15 cellular contexts compared by ENCODE assay signal in genomic region chr20:36663026-36663425, GRCh38.
DNase-seq lines count a peak whose midpoint lies in the region; ATAC-seq lines count a peak whose summit lies in the region.
"Had no signal": no experiment of that assay in that cellular context is flagged by ENCODE, and none has a peak within 500 bp of the region (broad histone marks: within the 10 kb centered on the region; RNA-seq: fewer than 3 reads in every experiment).

No MANE protein-coding gene starts in this region.

- no peak for ATAC-seq in GM21786 (IDR thresholded peaks at IDR 0.05; ENCODE audit: unreplicated experiment)
- no peak for ATAC-seq in HG02642 (IDR thresholded peaks at IDR 0.05; ENCODE audit: poor library complexity, unreplicated experiment)
- ATAC-seq in HG02571 (IDR thresholded peaks at IDR 0.05; ENCODE audit: unreplicated experiment): no peak

- peak; percentile 79 for DNase-seq in SIG-M5 treated with dmso at 0.1 percent for 504 hours (lab: John Stamatoyannopoulos, UW; ENCODE audit: unreplicated experiment)
- no peak for DNase-seq in SIG-M5 (lab: John Stamatoyannopoulos, UW)
- peak; percentile 49 to 76 for DNase-seq in NOMO-1 (lab: John Stamatoyannopoulos, UW; ENCODE audit: unreplicated experiment in 2 of 2)
- DNase-seq in amniotic epithelial cell (ENCODE audit: low read depth): peak; percentile 57
- DNase-seq in NCI-H1694 (lab: John Stamatoyannopoulos, UW): no peak
- DNase-seq: BE2C; CD8-positive, alpha-beta memory T cell; DND-41; NCI-H1436 treated with DMSO at 0.1 percent for 48 hours; NCI-H2081 treated with DMSO at 0.1 percent for 48 hours; NCI-H524 treated with DMSO at 0.1 percent for 48 hours; RPMI8226 had no signal

Comparison
In these comparisons a context has a peak if more than half of its experiments do, and no peak if none do; other contexts are left out.
1. DNase-seq: peak in SIG-M5 treated with dmso at 0.1 percent for 504 hours (single experiment), NOMO-1 (2 of 2) and amniotic epithelial cell (single experiment); none in SIG-M5 (single experiment) and NCI-H1694 (single experiment).